Comparison of ENCODE assay signal across 13 cellular contexts in genomic region chr5:73938938-73939320, GRCh38.
DNase-seq lines count a peak whose midpoint lies in the region; ATAC-seq and TF ChIP-seq lines count a peak whose summit lies in the region.
"Had no signal": no experiment of that assay in that cellular context is flagged by ENCODE, and none has a peak within 500 bp of the region (broad histone marks: within the 10 kb centered on the region; RNA-seq: fewer than 3 reads in every experiment).

No MANE protein-coding gene starts in this region.

- in situ Hi-C loops in IMR-90 (cut with MboI; ENCODE audit: low sequenced_read_pairs) (no loop called here), brain microvascular endothelial cell (cut with HindIII; ENCODE audit: low pct_ligation_motif_present, low sequenced_read_pairs) (no loop called here)

- H3K36me3 ChIP-seq in IMR-90 (ENCODE audit: control insufficient read depth, insufficient read depth, low read length) (no peaks in the 10 kb centered on the region; the same call in 1 of the 2 replicates), brain microvascular endothelial cell (replicated peaks) (no peaks in the 10 kb centered on the region), mesenchymal stem cell (ENCODE audit: control insufficient read depth in 1 of 2, insufficient read depth in 2 of 2, low read depth in 1 of 2, low read length in 2 of 2) (peaks cover 0 to 10% of the 10 kb centered on the region in 2 experiments)

- DNase-seq in IMR-90 = no peak
- peak; percentile 32 for DNase-seq in brain microvascular endothelial cell
- no peak for DNase-seq in mesenchymal stem cell
- DNase-seq in ureter (ENCODE audit: low spot score) = no peak
- no peak for DNase-seq in ecto neural progenitor cell (ENCODE audit: low spot score)
- DNase-seq in HuH-7 (ENCODE audit: low spot score) = no peak
- DNase-seq in A172 (ENCODE audit: low spot score) = no peak
- DNase-seq: activated CD4-positive, alpha-beta T cell treated with anti-CD3 and anti-CD28 coated beads for 4 hours; BE2C; mucosa of descending colon; NCI-H82 had no signal

- no peak for TF ChIP-seq RAD21 in IMR-90 (IDR thresholded peaks at IDR 0.05; ENCODE audit: low read length)

- H2BK5ac ChIP-seq in IMR-90 (ENCODE audit: low read depth, low read length, poor library complexity, severe bottlenecking) (peak overlapping the region; percentile 7), mesenchymal stem cell (ENCODE audit: low read depth, low read length, poor library complexity, severe bottlenecking) (peak overlapping the region; percentile 67)

- H4K5ac ChIP-seq in IMR-90 (ENCODE audit: low read depth, low read length) = peak overlapping the region; percentile 37; the same call in 1 of the 2 replicates

- H3K14ac ChIP-seq in IMR-90 (replicated peaks; ENCODE audit: low read depth, low read length) (peak overlapping the region; percentile 57), mesenchymal stem cell (ENCODE audit: low read length in 2 of 2) (peak overlapping the region in 1 of 2 experiments; percentile 80)

- H4K91ac ChIP-seq in IMR-90 (ENCODE audit: insufficient read depth, low read depth, low read length) (peak overlapping the region; percentile 79), mesenchymal stem cell (ENCODE audit: low read length) (no peak overlapping the region)

- intact Hi-C loops in IMR-90 (cut with micrococcal nuclease) = loop anchor here (10.0 kb wide), 1 partner anchor 316 kb away; no protein-coding TSS in a partner anchor

- H3K56ac ChIP-seq in IMR-90 (ENCODE audit: extremely low read depth, insufficient read depth, low read length) = no peak overlapping the region

- no TSS peak for BruUV-seq in IMR-90 (replicated peaks; lab: Mats Ljungman, UMichigan)

- peaks cover 2% of the 10 kb centered on the region; the same call in 1 of the 2 replicates for H3K9me3 ChIP-seq in IMR-90 (ENCODE audit: control insufficient read depth, insufficient read depth, low read length)
- no peaks in the 10 kb centered on the region for H3K9me3 ChIP-seq in mesenchymal stem cell (ENCODE audit: control insufficient read depth, low read length)
- H3K9me3 ChIP-seq: BE2C had no signal

- POLR2A ChIA-PET in IMR-90 (lab: Charles Lee; ENCODE audit: unreplicated experiment) = interaction anchor here (0.6 to 0.7 kb wide), 3 partner anchors 11 to 460 kb away, joined by 3 to 11 read pairs (median 3); no protein-coding TSS in a partner anchor

- H4K8ac ChIP-seq in IMR-90 (ENCODE audit: low read depth in 2 of 2, low read length in 2 of 2) = peak overlapping the region; percentile 12 to 76; a peak in 3 of 4 replicates
- peak overlapping the region; percentile 63 for H4K8ac ChIP-seq in mesenchymal stem cell (ENCODE audit: low read length)

- H3K4me2 ChIP-seq in IMR-90 (ENCODE audit: low read depth, low read length) (no peak overlapping the region), mesenchymal stem cell (ENCODE audit: low read length, poor library complexity, severe bottlenecking) (no peak overlapping the region)

- H3K18ac ChIP-seq in IMR-90 (ENCODE audit: low read depth, low read length) (peak overlapping the region; percentile 49), mesenchymal stem cell (ENCODE audit: low read depth in 1 of 2, low read length in 2 of 2) (peak overlapping the region; percentile 74 to 95)

- 83% methylated on average over 4 of the region's 5 CpGs; no CpG with 5 or more reads in 1 of the 2 experiments for WGBS in IMR-90 (ENCODE audit: extremely low coverage in 2 of 2, insufficient read length in 1 of 2), 2 experiments
- 62% methylated on average over 5 of the region's 5 CpGs for whole genome bisulfite sequencing in mesenchymal stem cell

- H4K20me1 ChIP-seq in IMR-90 (ENCODE audit: insufficient read depth, low read length) = peaks cover 3% of the 10 kb centered on the region; the same call in 1 of the 2 replicates

- peak overlapping the region; percentile 34 to 95 for H2BK12ac ChIP-seq in mesenchymal stem cell (ENCODE audit: low read length in 2 of 2)

- H3K4me1 ChIP-seq in IMR-90 (ENCODE audit: control insufficient read depth, insufficient read depth, low read length) (peaks cover 10% of the 10 kb centered on the region), mesenchymal stem cell (ENCODE audit: control insufficient read depth, insufficient read depth, low read depth, low read length) (peaks cover 14% of the 10 kb centered on the region)
- H3K4me1 ChIP-seq: BE2C, gastroesophageal sphincter had no signal

- CTCF ChIA-PET in IMR-90 (lab: Yijun Ruan, JAX) = interaction anchor here (1.1 kb wide), 1 partner anchor 26 kb away, joined by 3 read pairs; no protein-coding TSS in a partner anchor

- peaks cover 12% of the 10 kb centered on the region for H3K9me1 ChIP-seq in IMR-90 (ENCODE audit: insufficient read depth, low read length)

- peak overlapping the region; percentile 85 for H3K4ac ChIP-seq in IMR-90 (ENCODE audit: low read depth, low read length)
- peak overlapping the region in 1 of 2 experiments; percentile 49 for H3K4ac ChIP-seq in mesenchymal stem cell (ENCODE audit: low read depth in 1 of 2, low read length in 2 of 2)

- peak overlapping the region; percentile 90 for H2AK5ac ChIP-seq in IMR-90 (ENCODE audit: low read depth, low read length)
- H2AK5ac ChIP-seq in mesenchymal stem cell (ENCODE audit: low read length, severe bottlenecking) = peak overlapping the region; percentile 87

- peak overlapping the region; percentile 79 for H2BK120ac ChIP-seq in IMR-90 (ENCODE audit: low read depth, low read length)
- peak overlapping the region; percentile 75 for H2BK120ac ChIP-seq in mesenchymal stem cell (ENCODE audit: low read depth, low read length)

- H3K9ac ChIP-seq in IMR-90 (ENCODE audit: low read depth, low read length) = no peak overlapping the region
- H3K9ac ChIP-seq in mesenchymal stem cell (ENCODE audit: low read length) = peak overlapping the region; percentile 74

- H3K27me3 ChIP-seq in IMR-90 (ENCODE audit: control insufficient read depth, insufficient read depth, low read length) (no peaks in the 10 kb centered on the region), brain microvascular endothelial cell (replicated peaks) (no peaks in the 10 kb centered on the region), mesenchymal stem cell (ENCODE audit: control insufficient read depth in 1 of 2, insufficient read depth in 1 of 2, low read length in 2 of 2) (no peaks in the 10 kb centered on the region)
- H3K27me3 ChIP-seq: BE2C, gastroesophageal sphincter had no signal

- H3K27ac ChIP-seq in IMR-90 (ENCODE audit: insufficient read depth, low read length) = peak overlapping the region; percentile 23; the same call in 1 of the 2 replicates
- peak overlapping the region; percentile 96 for H3K27ac ChIP-seq in brain microvascular endothelial cell
- peak overlapping the region; percentile 94 for H3K27ac ChIP-seq in mesenchymal stem cell (ENCODE audit: low read length, poor library complexity, severe bottlenecking)
- H3K27ac ChIP-seq: gastroesophageal sphincter had no signal

- TF ChIP-seq CTCF in IMR-90 (conservative IDR thresholded peaks at IDR 0.05; ENCODE audit: low read depth, low read length) (no peak), brain microvascular endothelial cell (IDR thresholded peaks at IDR 0.05; ENCODE audit: low read depth, low read length, missing control alignments) (no peak)

- H3K23ac ChIP-seq in IMR-90 (ENCODE audit: low read depth, low read length) (peak overlapping the region; percentile 14), mesenchymal stem cell (ENCODE audit: low read length in 2 of 2) (no peak overlapping the region)

- peak; percentile 15; the same call in 1 of the 2 replicates for ATAC-seq in IMR-90 (ENCODE audit: low read depth)
- ATAC-seq: activated naive CD4-positive, alpha-beta T cell treated with anti-CD3 and anti-CD28 coated beads, Interleukin-2, amount 50 U/mL, for 72 hours; gastroesophageal sphincter; mucosa of descending colon had no signal

- no peak overlapping the region for H2AK9ac ChIP-seq in IMR-90 (replicated peaks; ENCODE audit: low read depth, low read length, poor library complexity)

- H3K4me3 ChIP-seq in IMR-90 (ENCODE audit: insufficient read depth, low read depth, low read length) (no peak overlapping the region), brain microvascular endothelial cell (ENCODE audit: low read depth, low read length) (no peak overlapping the region), mesenchymal stem cell (ENCODE audit: insufficient read depth in 1 of 2, low read depth in 1 of 2, low read length in 2 of 2) (no peak overlapping the region)
- H3K4me3 ChIP-seq: gastroesophageal sphincter, mucosa of descending colon had no signal

- peak overlapping the region; percentile 81; the same call in 2 of the 3 replicates for H2BK15ac ChIP-seq in IMR-90 (ENCODE audit: low read depth, low read length)
- no peak overlapping the region for H2BK15ac ChIP-seq in mesenchymal stem cell (ENCODE audit: low read depth, poor library complexity, severe bottlenecking)

- H3K79me1 ChIP-seq in IMR-90 (ENCODE audit: low read depth in 1 of 2, low read length in 2 of 2) (peaks cover 4 to 10% of the 10 kb centered on the region in 2 experiments; a peak in 3 of 4 replicates), mesenchymal stem cell (replicated peaks; ENCODE audit: low read length, poor library complexity, severe bottlenecking) (peaks cover 15% of the 10 kb centered on the region)

- H2BK20ac ChIP-seq in IMR-90 (ENCODE audit: low read depth, low read length) = peak overlapping the region; percentile 89

- dilution Hi-C loops in IMR-90 (cut with HindIII; ENCODE audit: low sequenced_read_pairs, unreplicated experiment) = no loop called here

- no peak for TF ChIP-seq POLR2A in IMR-90 (IDR thresholded peaks at IDR 0.05; ENCODE audit: low read depth, low read length)

- no peak overlapping the region for H2AFZ ChIP-seq in IMR-90 (replicated peaks; ENCODE audit: low read length, poor library complexity)
- H2AFZ ChIP-seq in mesenchymal stem cell (ENCODE audit: low read depth, low read length) = no peak overlapping the region

TF ChIP-seq in IMR-90, 13 proteins besides CTCF, POLR2A, EP300 and RAD21:
- TF ChIP-seq NFE2L2 (IDR thresholded peaks at IDR 0.05; ENCODE audit: low read depth, low read length) (no peak), MAFK (IDR thresholded peaks at IDR 0.05; ENCODE audit: low read depth, low read length) (no peak), USF2 (IDR thresholded peaks at IDR 0.05; ENCODE audit: low read depth, low read length) (no peak), BHLHE40 (IDR thresholded peaks at IDR 0.05; ENCODE audit: low read depth, low read length) (no peak), FOS (IDR thresholded peaks at IDR 0.05; ENCODE audit: low read depth, low read length) (no peak), CEBPB (IDR thresholded peaks at IDR 0.05; ENCODE audit: low read depth, low read length) (no peak), SMC3 (IDR thresholded peaks at IDR 0.05; ENCODE audit: low read depth, low read length) (no peak), RCOR1 (IDR thresholded peaks at IDR 0.05; ENCODE audit: insufficient replicate concordance, low read length) (no peak)

Comparison
In these comparisons a context has a peak if more than half of its experiments do, and no peak if none do; other contexts are left out.
1. H3K27ac ChIP-seq: peak in every context shown above with its lines; median percentile 96 in brain microvascular endothelial cell; 94 in mesenchymal stem cell; 23 in IMR-90.